12 cellular contexts compared by ENCODE assay signal in genomic region chr10:60441515-60441914, GRCh38. TPM values are rescaled to one million over a fixed set of nuclear protein-coding genes. Genes with fewer than 3 reads are reported as not detected.
DNase-seq lines count a peak whose midpoint lies in the region; ATAC-seq, FAIRE-seq and TF ChIP-seq lines count a peak whose summit lies in the region.
"Had no signal": no experiment of that assay in that cellular context is flagged by ENCODE, and none has a peak within 500 bp of the region (broad histone marks: within the 10 kb centered on the region; RNA-seq: fewer than 3 reads in every experiment).

No MANE protein-coding gene starts in this region.

- H2AFZ ChIP-seq in KMS-11 (ENCODE audit: low read depth), result no peak overlapping the region

- intact Hi-C loops in right lobe of liver (cut with DNase I), result loop anchor here in 1 of 2 donors (10.0 kb wide), 1 partner anchor 203 kb away; no protein-coding TSS in a partner anchor

- TF ChIP-seq CTCF in KMS-11 (conservative IDR thresholded peaks at IDR 0.05; ENCODE audit: low read depth, low read length) (peak; percentile 35; the same call in 1 of the 2 replicates), right lobe of liver (IDR thresholded peaks at IDR 0.05) (peak; percentile 4 to 41 (median 34)), WERI-Rb-1 (IDR thresholded peaks at IDR 0.05; ENCODE audit: low read depth, low read length) (no peak), coronary artery (IDR thresholded peaks at IDR 0.05) (no peak)

- no peak overlapping the region for H3K27ac ChIP-seq in KMS-11
- H3K27ac ChIP-seq in right lobe of liver, result no peak overlapping the region
- H3K27ac ChIP-seq in WERI-Rb-1, result no peak overlapping the region
- no peak overlapping the region for H3K27ac ChIP-seq in coronary artery
- H3K27ac ChIP-seq: Peyer's patch, uterus had no signal

- no peak overlapping the region for H3K9ac ChIP-seq in KMS-11

- no peak for ATAC-seq in right lobe of liver

- H3K4me1 ChIP-seq in KMS-11 (ENCODE audit: low read depth, poor library complexity, severe bottlenecking) (peaks cover 67% of the 10 kb centered on the region), right lobe of liver (no peaks in the 10 kb centered on the region)
- H3K4me1 ChIP-seq: Peyer's patch, uterus had no signal

- H3K4me3 ChIP-seq in KMS-11 (IDR thresholded peaks at IDR 0.05; ENCODE audit: insufficient read depth, low read depth, low read length) (no peak overlapping the region), right lobe of liver (no peak overlapping the region), WERI-Rb-1 (ENCODE audit: low read depth, low read length) (no peak overlapping the region), coronary artery (no peak overlapping the region)
- H3K4me3 ChIP-seq: Peyer's patch, uterus had no signal

- no peaks in the 10 kb centered on the region for H3K27me3 ChIP-seq in KMS-11 (ENCODE audit: insufficient read depth, low read depth)
- no peaks in the 10 kb centered on the region for H3K27me3 ChIP-seq in right lobe of liver
- H3K27me3 ChIP-seq in WERI-Rb-1 (ENCODE audit: insufficient read depth, low read depth, severe bottlenecking), result no peaks in the 10 kb centered on the region
- H3K27me3 ChIP-seq: Peyer's patch, uterus had no signal

- H3K36me3 ChIP-seq in KMS-11 (ENCODE audit: insufficient read depth) (no peaks in the 10 kb centered on the region), right lobe of liver (no peaks in the 10 kb centered on the region), WERI-Rb-1 (no peaks in the 10 kb centered on the region)
- H3K36me3 ChIP-seq: Peyer's patch, uterus had no signal

- H3K9me3 ChIP-seq in right lobe of liver (no peaks in the 10 kb centered on the region), WERI-Rb-1 (ENCODE audit: severe bottlenecking) (no peaks in the 10 kb centered on the region)
- H3K9me3 ChIP-seq: Peyer's patch, uterus had no signal

- TF ChIP-seq POLR2A in right lobe of liver (IDR thresholded peaks at IDR 0.05) (no peak), GM12892 (IDR thresholded peaks at IDR 0.05; ENCODE audit: low read depth, low read length) (no peak)

- DNase-seq in DMS53 (lab: John Stamatoyannopoulos, UW) (peak; percentile 38), amniotic epithelial cell (ENCODE audit: low read depth) (peak; percentile 40), right lobe of liver (no peak), GM12892 (ENCODE audit: insufficient read length) (no peak), WERI-Rb-1 (no peak), coronary artery (ENCODE audit: low spot score) (no peak)
- DNase-seq: activated CD8-positive, alpha-beta memory T cell treated with anti-CD3 and anti-CD28 coated beads, Interleukin-2, amount 50 U/mL, for 4 hours; Peyer's patch; stimulated activated CD4-positive, alpha-beta T cell treated with anti-CD3 and anti-CD28 coated beads, Interleukin-4, amount 100 ng/mL, for 1 hour; uterus had no signal

- peaks cover 52% of the 10 kb centered on the region for H4K20me1 ChIP-seq in KMS-11 (ENCODE audit: insufficient read depth)

- peaks cover 98% of the 10 kb centered on the region for H3K79me2 ChIP-seq in KMS-11 (ENCODE audit: insufficient read depth, low read depth)

- no peak overlapping the region for H3K4me2 ChIP-seq in KMS-11

- FAIRE-seq in GM12892 (lab: Jason Lieb, UNC), result no peak
- FAIRE-seq: H1 had no signal

- 42% methylated on average over 1 of the region's 1 CpG for whole genome bisulfite sequencing in right lobe of liver (ENCODE audit: insufficient coverage, low coverage, low lambda C conversion rate, missing lambda C conversion rate)

RNA-seq across cellular contexts. Expression of gene ANK3, which starts 51.8 kb away (rescaled TPM):
- total RNA-seq in right lobe of liver, result 10 to 100 TPM in 5 of 6 experiments, 1 to 10 TPM in 1; 7.8 to 25.7 (median 16.6) TPM
- polyA plus RNA-seq in GM12892 (2012; ENCODE audit: missing spikeins), result 1.0 TPM

Comparison
In these comparisons a context has a peak if more than half of its experiments do, and no peak if none do; other contexts are left out.
1. DNase-seq: peak in DMS53 (single experiment) and amniotic epithelial cell (single experiment); none in right lobe of liver (0 of 3), GM12892 (single experiment), WERI-Rb-1 (single experiment) and coronary artery (single experiment).
2. CTCF ChIP-seq: peak in KMS-11 (single experiment) and right lobe of liver (4 of 4); none in WERI-Rb-1 (single experiment) and coronary artery (single experiment).